Comparison of ENCODE assay signal across 1 cellular context in genomic region chr2:101733257-101733993, GRCh38.
A peak's percentile ranks its signal among the peaks of the same experiment; 100 is the strongest.
TF ChIP-seq lines count a peak whose summit lies in the region.

No MANE protein-coding gene starts in this region.

TF ChIP-seq in HepG2, 621 proteins besides CTCF, POLR2A, EP300 and RAD21 (continued from another document and continues in another):
- TF ChIP-seq E2F5 (CRISPR knock-in tag; conservative IDR thresholded peaks at IDR 0.05) (no peak), ZBTB20 (CRISPR knock-in tag; IDR thresholded peaks at IDR 0.05; ENCODE audit: borderline replicate concordance, low read depth) (peak; percentile 76), GRHL1 (CRISPR knock-in tag; conservative IDR thresholded peaks at IDR 0.05) (no peak), SRY (CRISPR knock-in tag; IDR thresholded peaks at IDR 0.05) (0 out of 2 replicates have a peak, but pooled peaks have one; percentile 84), MXI1 (IDR thresholded peaks at IDR 0.05; ENCODE audit: borderline replicate concordance, low read depth, low read length) (peak; percentile 47; the same call in 1 of the 3 replicates), ZNF646 (CRISPR knock-in tag; IDR thresholded peaks at IDR 0.05) (no peak), HES4 (CRISPR knock-in tag; IDR thresholded peaks at IDR 0.05; ENCODE audit: borderline replicate concordance) (no peak), AHR (CRISPR knock-in tag; IDR thresholded peaks at IDR 0.05) (0 out of 2 replicates have a peak, but pooled peaks have one; percentile 57), CREB1 (IDR thresholded peaks at IDR 0.05) (no peak), CREB1 (CRISPR knock-in tag; IDR thresholded peaks at IDR 0.05) (peak; percentile 51), HOXA3 (CRISPR knock-in tag; IDR thresholded peaks at IDR 0.05) (peak; percentile 11; the same call in 1 of the 2 replicates), ESRRA (CRISPR knock-in tag; IDR thresholded peaks at IDR 0.05; ENCODE audit: low read depth) (peak; percentile 96), NFRKB (IDR thresholded peaks at IDR 0.05) (no peak), PREB (CRISPR knock-in tag; IDR thresholded peaks at IDR 0.05) (no peak), ZNF790 (CRISPR knock-in tag; IDR thresholded peaks at IDR 0.05; ENCODE audit: borderline replicate concordance) (peak; percentile 59; the same call in 1 of the 2 replicates), DMAP1 (CRISPR knock-in tag; IDR thresholded peaks at IDR 0.05) (peak; percentile 49), GPN1 (CRISPR knock-in tag; IDR thresholded peaks at IDR 0.05; ENCODE audit: borderline replicate concordance) (no peak), MED1 (CRISPR knock-in tag; IDR thresholded peaks at IDR 0.05) (peak; percentile 82), HHEX (CRISPR knock-in tag; IDR thresholded peaks at IDR 0.05) (peak; percentile 60; the same call in 1 of the 2 replicates), SMARCE1 (IDR thresholded peaks at IDR 0.05; ENCODE audit: borderline replicate concordance) (no peak), ETS1 (CRISPR knock-in tag; IDR thresholded peaks at IDR 0.05) (0 out of 2 replicates have a peak, but pooled peaks have one; percentile 37), HNRNPUL1 (IDR thresholded peaks at IDR 0.05; ENCODE audit: low read depth, low read length) (no peak), KLF12 (CRISPR knock-in tag; IDR thresholded peaks at IDR 0.05; ENCODE audit: borderline replicate concordance) (no peak), ZBTB44 (CRISPR knock-in tag; IDR thresholded peaks at IDR 0.05) (no peak), KLF15 (CRISPR knock-in tag; IDR thresholded peaks at IDR 0.05; ENCODE audit: borderline replicate concordance) (no peak), ZNF670 (CRISPR knock-in tag; IDR thresholded peaks at IDR 0.05; ENCODE audit: borderline replicate concordance) (no peak)
- TF ChIP-seq, protein P1, sequence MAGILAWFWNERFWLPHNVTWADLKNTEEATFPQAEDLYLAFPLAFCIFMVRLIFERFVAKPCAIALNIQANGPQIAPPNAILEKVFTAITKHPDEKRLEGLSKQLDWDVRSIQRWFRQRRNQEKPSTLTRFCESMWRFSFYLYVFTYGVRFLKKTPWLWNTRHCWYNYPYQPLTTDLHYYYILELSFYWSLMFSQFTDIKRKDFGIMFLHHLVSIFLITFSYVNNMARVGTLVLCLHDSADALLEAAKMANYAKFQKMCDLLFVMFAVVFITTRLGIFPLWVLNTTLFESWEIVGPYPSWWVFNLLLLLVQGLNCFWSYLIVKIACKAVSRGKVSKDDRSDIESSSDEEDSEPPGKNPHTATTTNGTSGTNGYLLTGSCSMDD (CRISPR knock-in tag; IDR thresholded peaks at IDR 0.05), result no peak
- TF ChIP-seq, protein P2, sequence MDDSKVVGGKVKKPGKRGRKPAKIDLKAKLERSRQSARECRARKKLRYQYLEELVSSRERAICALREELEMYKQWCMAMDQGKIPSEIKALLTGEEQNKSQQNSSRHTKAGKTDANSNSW (CRISPR knock-in tag; IDR thresholded peaks at IDR 0.05; ENCODE audit: borderline replicate concordance), result no peak
- TF ChIP-seq, protein P3, sequence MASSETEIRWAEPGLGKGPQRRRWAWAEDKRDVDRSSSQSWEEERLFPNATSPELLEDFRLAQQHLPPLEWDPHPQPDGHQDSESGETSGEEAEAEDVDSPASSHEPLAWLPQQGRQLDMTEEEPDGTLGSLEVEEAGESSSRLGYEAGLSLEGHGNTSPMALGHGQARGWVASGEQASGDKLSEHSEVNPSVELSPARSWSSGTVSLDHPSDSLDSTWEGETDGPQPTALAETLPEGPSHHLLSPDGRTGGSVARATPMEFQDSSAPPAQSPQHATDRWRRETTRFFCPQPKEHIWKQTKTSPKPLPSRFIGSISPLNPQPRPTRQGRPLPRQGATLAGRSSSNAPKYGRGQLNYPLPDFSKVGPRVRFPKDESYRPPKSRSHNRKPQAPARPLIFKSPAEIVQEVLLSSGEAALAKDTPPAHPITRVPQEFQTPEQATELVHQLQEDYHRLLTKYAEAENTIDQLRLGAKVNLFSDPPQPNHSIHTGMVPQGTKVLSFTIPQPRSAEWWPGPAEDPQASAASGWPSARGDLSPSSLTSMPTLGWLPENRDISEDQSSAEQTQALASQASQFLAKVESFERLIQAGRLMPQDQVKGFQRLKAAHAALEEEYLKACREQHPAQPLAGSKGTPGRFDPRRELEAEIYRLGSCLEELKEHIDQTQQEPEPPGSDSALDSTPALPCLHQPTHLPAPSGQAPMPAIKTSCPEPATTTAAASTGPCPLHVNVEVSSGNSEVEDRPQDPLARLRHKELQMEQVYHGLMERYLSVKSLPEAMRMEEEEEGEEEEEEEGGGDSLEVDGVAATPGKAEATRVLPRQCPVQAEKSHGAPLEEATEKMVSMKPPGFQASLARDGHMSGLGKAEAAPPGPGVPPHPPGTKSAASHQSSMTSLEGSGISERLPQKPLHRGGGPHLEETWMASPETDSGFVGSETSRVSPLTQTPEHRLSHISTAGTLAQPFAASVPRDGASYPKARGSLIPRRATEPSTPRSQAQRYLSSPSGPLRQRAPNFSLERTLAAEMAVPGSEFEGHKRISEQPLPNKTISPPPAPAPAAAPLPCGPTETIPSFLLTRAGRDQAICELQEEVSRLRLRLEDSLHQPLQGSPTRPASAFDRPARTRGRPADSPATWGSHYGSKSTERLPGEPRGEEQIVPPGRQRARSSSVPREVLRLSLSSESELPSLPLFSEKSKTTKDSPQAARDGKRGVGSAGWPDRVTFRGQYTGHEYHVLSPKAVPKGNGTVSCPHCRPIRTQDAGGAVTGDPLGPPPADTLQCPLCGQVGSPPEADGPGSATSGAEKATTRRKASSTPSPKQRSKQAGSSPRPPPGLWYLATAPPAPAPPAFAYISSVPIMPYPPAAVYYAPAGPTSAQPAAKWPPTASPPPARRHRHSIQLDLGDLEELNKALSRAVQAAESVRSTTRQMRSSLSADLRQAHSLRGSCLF (CRISPR knock-in tag; IDR thresholded peaks at IDR 0.05; ENCODE audit: borderline replicate concordance), result peak; percentile 36; the same call in 1 of the 2 replicates
- TF ChIP-seq, protein P4, sequence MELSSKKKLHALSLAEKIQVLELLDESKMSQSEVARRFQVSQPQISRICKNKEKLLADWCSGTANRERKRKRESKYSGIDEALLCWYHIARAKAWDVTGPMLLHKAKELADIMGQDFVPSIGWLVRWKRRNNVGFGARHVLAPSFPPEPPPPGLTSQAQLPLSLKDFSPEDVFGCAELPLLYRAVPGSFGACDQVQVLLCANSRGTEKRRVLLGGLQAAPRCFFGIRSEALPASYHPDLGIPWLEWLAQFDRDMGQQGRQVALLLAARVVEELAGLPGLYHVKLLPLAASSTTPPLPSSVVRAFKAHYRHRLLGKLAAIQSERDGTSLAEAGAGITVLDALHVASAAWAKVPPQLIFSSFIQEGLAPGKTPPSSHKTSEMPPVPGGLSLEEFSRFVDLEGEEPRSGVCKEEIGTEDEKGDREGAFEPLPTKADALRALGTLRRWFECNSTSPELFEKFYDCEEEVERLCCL (CRISPR knock-in tag; IDR thresholded peaks at IDR 0.05; ENCODE audit: borderline replicate concordance), result peak; percentile 89; the same call in 1 of the 2 replicates
- TF ChIP-seq, protein P5, sequence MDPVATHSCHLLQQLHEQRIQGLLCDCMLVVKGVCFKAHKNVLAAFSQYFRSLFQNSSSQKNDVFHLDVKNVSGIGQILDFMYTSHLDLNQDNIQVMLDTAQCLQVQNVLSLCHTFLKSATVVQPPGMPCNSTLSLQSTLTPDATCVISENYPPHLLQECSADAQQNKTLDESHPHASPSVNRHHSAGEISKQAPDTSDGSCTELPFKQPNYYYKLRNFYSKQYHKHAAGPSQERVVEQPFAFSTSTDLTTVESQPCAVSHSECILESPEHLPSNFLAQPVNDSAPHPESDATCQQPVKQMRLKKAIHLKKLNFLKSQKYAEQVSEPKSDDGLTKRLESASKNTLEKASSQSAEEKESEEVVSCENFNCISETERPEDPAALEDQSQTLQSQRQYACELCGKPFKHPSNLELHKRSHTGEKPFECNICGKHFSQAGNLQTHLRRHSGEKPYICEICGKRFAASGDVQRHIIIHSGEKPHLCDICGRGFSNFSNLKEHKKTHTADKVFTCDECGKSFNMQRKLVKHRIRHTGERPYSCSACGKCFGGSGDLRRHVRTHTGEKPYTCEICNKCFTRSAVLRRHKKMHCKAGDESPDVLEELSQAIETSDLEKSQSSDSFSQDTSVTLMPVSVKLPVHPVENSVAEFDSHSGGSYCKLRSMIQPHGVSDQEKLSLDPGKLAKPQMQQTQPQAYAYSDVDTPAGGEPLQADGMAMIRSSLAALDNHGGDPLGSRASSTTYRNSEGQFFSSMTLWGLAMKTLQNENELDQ (CRISPR knock-in tag; IDR thresholded peaks at IDR 0.05; ENCODE audit: borderline replicate concordance), result no peak
